ENCODE assay signal across 1 cellular context in the genomic region with DNA sequence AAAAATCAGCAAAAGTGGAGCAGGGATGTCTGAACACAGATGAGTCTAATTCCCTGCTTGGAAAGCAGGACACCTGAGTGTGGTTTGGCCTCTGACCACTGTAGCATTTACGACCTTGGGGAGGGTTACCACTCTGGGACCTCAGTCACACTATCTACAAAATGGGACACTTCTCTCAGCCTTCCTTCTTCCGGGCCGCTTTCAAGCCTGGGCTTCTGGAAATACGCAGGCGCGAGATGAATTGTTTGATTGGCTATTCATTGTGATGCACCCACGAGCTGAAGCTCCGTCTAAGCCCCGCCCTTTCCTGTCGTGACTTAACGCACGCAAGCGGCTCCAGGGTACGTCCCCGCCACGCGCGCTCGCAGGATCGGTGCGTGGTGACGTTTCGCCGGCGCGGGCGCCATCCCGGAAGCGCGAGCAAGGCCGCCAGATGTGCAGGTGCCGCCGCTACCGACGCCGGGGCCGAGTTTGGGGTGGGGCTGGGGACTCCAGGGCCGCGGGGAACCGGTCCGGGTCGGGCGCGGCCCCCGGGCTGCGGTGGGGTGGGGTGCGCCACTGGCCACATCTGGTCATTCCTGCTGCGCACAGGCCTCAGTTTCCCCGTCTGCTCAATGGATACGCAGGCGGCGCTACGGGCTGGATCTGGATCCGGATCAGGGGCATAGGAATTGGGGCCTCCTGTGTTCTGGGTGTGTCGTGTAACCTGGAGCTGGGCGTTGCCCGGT.
TF ChIP-seq lines count a peak whose summit lies in the region.

Gene KXD1, plus strand, starts transcription at position 397 of the 728 bp plus-strand sequence. CDS start 4,187 bp downstream, outside the sequence.

TF ChIP-seq in K562, 482 proteins besides CTCF, POLR2A, EP300 and RAD21 (continued from another document and continues in another):
- 0 out of 2 replicates have a peak, but pooled peaks have one; percentile 10 for TF ChIP-seq CBFA2T3 (IDR thresholded peaks at IDR 0.05)
- TF ChIP-seq SREBF1 (IDR thresholded peaks at IDR 0.05; ENCODE audit: borderline replicate concordance, low read depth, low read length), result no peak
- TF ChIP-seq PHB2 (IDR thresholded peaks at IDR 0.05; ENCODE audit: low read depth), result no peak
- TF ChIP-seq HMGN3 (IDR thresholded peaks at IDR 0.05; ENCODE audit: borderline replicate concordance, extremely low read depth, insufficient read length, low read depth, low read length), result no peak
- TF ChIP-seq DIDO1 (tag; IDR thresholded peaks at IDR 0.05; ENCODE audit: low read depth), result no peak
- TF ChIP-seq ZNF384 (IDR thresholded peaks at IDR 0.05; ENCODE audit: low read depth, low read length), result peak; percentile 60; the same call in 1 of the 2 replicates
- TF ChIP-seq, protein P1, sequence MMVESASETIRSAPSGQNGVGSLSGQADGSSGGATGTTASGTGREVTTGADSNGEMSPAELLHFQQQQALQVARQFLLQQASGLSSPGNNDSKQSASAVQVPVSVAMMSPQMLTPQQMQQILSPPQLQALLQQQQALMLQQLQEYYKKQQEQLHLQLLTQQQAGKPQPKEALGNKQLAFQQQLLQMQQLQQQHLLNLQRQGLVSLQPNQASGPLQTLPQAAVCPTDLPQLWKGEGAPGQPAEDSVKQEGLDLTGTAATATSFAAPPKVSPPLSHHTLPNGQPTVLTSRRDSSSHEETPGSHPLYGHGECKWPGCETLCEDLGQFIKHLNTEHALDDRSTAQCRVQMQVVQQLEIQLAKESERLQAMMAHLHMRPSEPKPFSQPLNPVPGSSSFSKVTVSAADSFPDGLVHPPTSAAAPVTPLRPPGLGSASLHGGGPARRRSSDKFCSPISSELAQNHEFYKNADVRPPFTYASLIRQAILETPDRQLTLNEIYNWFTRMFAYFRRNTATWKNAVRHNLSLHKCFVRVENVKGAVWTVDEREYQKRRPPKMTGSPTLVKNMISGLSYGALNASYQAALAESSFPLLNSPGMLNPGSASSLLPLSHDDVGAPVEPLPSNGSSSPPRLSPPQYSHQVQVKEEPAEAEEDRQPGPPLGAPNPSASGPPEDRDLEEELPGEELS (CRISPR knock-in tag; IDR thresholded peaks at IDR 0.05; ENCODE audit: borderline replicate concordance), result 0 out of 2 replicates have a peak, but pooled peaks have one; percentile 17
- TF ChIP-seq, protein P2, sequence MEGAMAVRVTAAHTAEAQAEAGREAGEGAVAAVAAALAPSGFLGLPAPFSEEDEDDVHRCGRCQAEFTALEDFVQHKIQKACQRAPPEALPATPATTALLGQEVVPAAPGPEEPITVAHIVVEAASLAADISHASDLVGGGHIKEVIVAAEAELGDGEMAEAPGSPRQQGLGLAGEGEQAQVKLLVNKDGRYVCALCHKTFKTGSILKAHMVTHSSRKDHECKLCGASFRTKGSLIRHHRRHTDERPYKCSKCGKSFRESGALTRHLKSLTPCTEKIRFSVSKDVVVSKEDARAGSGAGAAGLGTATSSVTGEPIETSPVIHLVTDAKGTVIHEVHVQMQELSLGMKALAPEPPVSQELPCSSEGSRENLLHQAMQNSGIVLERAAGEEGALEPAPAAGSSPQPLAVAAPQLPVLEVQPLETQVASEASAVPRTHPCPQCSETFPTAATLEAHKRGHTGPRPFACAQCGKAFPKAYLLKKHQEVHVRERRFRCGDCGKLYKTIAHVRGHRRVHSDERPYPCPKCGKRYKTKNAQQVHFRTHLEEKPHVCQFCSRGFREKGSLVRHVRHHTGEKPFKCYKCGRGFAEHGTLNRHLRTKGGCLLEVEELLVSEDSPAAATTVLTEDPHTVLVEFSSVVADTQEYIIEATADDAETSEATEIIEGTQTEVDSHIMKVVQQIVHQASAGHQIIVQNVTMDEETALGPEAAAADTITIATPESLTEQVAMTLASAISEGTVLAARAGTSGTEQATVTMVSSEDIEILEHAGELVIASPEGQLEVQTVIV (CRISPR knock-in tag; IDR thresholded peaks at IDR 0.05; ENCODE audit: borderline replicate concordance), result no peak
- no peak for TF ChIP-seq COPS2 (conservative IDR thresholded peaks at IDR 0.05)
- peak; percentile 23; the same call in 1 of the 2 replicates for TF ChIP-seq ZNF121 (CRISPR knock-in tag; conservative IDR thresholded peaks at IDR 0.05)
- TF ChIP-seq ZNF398 (CRISPR knock-in tag; IDR thresholded peaks at IDR 0.05), result no peak
- TF ChIP-seq RFX5 (IDR thresholded peaks at IDR 0.05; ENCODE audit: low read depth, low read length), result no peak
- TF ChIP-seq HLTF (IDR thresholded peaks at IDR 0.05), result peak; percentile 38; the same call in 1 of the 2 replicates
- no peak for TF ChIP-seq ZNF124 (CRISPR knock-in tag; IDR thresholded peaks at IDR 0.05)
- TF ChIP-seq, protein P3, sequence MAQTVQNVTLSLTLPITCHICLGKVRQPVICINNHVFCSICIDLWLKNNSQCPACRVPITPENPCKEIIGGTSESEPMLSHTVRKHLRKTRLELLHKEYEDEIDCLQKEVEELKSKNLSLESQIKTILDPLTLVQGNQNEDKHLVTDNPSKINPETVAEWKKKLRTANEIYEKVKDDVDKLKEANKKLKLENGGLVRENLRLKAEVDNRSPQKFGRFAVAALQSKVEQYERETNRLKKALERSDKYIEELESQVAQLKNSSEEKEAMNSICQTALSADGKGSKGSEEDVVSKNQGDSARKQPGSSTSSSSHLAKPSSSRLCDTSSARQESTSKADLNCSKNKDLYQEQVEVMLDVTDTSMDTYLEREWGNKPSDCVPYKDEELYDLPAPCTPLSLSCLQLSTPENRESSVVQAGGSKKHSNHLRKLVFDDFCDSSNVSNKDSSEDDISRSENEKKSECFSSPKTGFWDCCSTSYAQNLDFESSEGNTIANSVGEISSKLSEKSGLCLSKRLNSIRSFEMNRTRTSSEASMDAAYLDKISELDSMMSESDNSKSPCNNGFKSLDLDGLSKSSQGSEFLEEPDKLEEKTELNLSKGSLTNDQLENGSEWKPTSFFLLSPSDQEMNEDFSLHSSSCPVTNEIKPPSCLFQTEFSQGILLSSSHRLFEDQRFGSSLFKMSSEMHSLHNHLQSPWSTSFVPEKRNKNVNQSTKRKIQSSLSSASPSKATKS (CRISPR knock-in tag; IDR thresholded peaks at IDR 0.05), result no peak
- 0 out of 2 replicates have a peak, but pooled peaks have one; percentile 17 for TF ChIP-seq TAF7 (tag; IDR thresholded peaks at IDR 0.05)
- TF ChIP-seq HNRNPLL (IDR thresholded peaks at IDR 0.05; ENCODE audit: low read depth, low read length, poor library complexity, severe bottlenecking), result peak; percentile 73
- TF ChIP-seq NUFIP1 (IDR thresholded peaks at IDR 0.05; ENCODE audit: partially characterized antibody), result no peak
- TF ChIP-seq NONO (IDR thresholded peaks at IDR 0.05; ENCODE audit: low read depth in 2 of 2, low read length in 1 of 2), result no peak
- no peak for TF ChIP-seq BACH1 (tag; IDR thresholded peaks at IDR 0.05)
- no peak for TF ChIP-seq ZNF696 (CRISPR knock-in tag; conservative IDR thresholded peaks at IDR 0.05)
- TF ChIP-seq TSHZ1 (CRISPR knock-in tag; IDR thresholded peaks at IDR 0.05), result no peak
- TF ChIP-seq U2AF1 (optimal IDR thresholded peaks at IDR 0.05; ENCODE audit: low read depth, low read length), result no peak
- TF ChIP-seq ZNF668 (CRISPR knock-in tag; IDR thresholded peaks at IDR 0.05), result no peak; the same call in 1 of the 2 replicates
- TF ChIP-seq GTF2E2 (tag; IDR thresholded peaks at IDR 0.05), result no peak
- peak; percentile 51; the same call in 1 of the 2 replicates for TF ChIP-seq CREB3L1 (IDR thresholded peaks at IDR 0.05; ENCODE audit: borderline replicate concordance, low read depth)
- TF ChIP-seq KAT2B (IDR thresholded peaks at IDR 0.05; ENCODE audit: low read depth, low read length), result no peak
- TF ChIP-seq, protein P4, sequence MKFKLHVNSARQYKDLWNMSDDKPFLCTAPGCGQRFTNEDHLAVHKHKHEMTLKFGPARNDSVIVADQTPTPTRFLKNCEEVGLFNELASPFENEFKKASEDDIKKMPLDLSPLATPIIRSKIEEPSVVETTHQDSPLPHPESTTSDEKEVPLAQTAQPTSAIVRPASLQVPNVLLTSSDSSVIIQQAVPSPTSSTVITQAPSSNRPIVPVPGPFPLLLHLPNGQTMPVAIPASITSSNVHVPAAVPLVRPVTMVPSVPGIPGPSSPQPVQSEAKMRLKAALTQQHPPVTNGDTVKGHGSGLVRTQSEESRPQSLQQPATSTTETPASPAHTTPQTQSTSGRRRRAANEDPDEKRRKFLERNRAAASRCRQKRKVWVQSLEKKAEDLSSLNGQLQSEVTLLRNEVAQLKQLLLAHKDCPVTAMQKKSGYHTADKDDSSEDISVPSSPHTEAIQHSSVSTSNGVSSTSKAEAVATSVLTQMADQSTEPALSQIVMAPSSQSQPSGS (CRISPR knock-in tag; IDR thresholded peaks at IDR 0.05), result no peak
- no peak for TF ChIP-seq ZNF830 (CRISPR knock-in tag; IDR thresholded peaks at IDR 0.05)
- TF ChIP-seq, protein P5, sequence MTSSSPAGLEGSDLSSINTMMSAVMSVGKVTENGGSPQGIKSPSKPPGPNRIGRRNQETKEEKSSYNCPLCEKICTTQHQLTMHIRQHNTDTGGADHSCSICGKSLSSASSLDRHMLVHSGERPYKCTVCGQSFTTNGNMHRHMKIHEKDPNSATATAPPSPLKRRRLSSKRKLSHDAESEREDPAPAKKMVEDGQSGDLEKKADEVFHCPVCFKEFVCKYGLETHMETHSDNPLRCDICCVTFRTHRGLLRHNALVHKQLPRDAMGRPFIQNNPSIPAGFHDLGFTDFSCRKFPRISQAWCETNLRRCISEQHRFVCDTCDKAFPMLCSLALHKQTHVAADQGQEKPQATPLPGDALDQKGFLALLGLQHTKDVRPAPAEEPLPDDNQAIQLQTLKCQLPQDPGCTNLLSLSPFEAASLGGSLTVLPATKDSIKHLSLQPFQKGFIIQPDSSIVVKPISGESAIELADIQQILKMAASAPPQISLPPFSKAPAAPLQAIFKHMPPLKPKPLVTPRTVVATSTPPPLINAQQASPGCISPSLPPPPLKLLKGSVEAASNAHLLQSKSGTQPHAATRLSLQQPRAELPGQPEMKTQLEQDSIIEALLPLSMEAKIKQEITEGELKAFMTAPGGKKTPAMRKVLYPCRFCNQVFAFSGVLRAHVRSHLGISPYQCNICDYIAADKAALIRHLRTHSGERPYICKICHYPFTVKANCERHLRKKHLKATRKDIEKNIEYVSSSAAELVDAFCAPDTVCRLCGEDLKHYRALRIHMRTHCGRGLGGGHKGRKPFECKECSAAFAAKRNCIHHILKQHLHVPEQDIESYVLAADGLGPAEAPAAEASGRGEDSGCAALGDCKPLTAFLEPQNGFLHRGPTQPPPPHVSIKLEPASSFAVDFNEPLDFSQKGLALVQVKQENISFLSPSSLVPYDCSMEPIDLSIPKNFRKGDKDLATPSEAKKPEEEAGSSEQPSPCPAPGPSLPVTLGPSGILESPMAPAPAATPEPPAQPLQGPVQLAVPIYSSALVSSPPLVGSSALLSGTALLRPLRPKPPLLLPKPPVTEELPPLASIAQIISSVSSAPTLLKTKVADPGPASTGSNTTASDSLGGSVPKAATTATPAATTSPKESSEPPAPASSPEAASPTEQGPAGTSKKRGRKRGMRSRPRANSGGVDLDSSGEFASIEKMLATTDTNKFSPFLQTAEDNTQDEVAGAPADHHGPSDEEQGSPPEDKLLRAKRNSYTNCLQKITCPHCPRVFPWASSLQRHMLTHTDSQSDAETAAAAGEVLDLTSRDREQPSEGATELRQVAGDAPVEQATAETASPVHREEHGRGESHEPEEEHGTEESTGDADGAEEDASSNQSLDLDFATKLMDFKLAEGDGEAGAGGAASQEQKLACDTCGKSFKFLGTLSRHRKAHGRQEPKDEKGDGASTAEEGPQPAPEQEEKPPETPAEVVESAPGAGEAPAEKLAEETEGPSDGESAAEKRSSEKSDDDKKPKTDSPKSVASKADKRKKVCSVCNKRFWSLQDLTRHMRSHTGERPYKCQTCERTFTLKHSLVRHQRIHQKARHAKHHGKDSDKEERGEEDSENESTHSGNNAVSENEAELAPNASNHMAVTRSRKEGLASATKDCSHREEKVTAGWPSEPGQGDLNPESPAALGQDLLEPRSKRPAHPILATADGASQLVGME (CRISPR knock-in tag; IDR thresholded peaks at IDR 0.05), result no peak
- no peak for TF ChIP-seq POLR3A (IDR thresholded peaks at IDR 0.05; ENCODE audit: borderline replicate concordance, extremely low read depth, insufficient read depth, insufficient read length)
- TF ChIP-seq ESRRA (IDR thresholded peaks at IDR 0.05; ENCODE audit: borderline replicate concordance, low read depth), result peak; percentile 99
- TF ChIP-seq ZNF586 (CRISPR knock-in tag; conservative IDR thresholded peaks at IDR 0.05), result no peak
